Comparison of ENCODE assay signal across 13 cellular contexts in genomic region chr2:2014251-2014761, GRCh38.
DNase-seq lines count a peak whose midpoint lies in the region; ATAC-seq and TF ChIP-seq lines count a peak whose summit lies in the region.
"Had no signal": no experiment of that assay in that cellular context is flagged by ENCODE, and none has a peak within 500 bp of the region (broad histone marks: within the 10 kb centered on the region; RNA-seq: fewer than 3 reads in every experiment).

No MANE protein-coding gene starts in this region.

- TF ChIP-seq EP300 in neural cell (conservative IDR thresholded peaks at IDR 0.05; ENCODE audit: poor library complexity, severe bottlenecking), result no peak
- no peak for TF ChIP-seq EP300 in sigmoid colon (IDR thresholded peaks at IDR 0.05)

- no peaks in the 10 kb centered on the region for H3F3A ChIP-seq in neural cell (ENCODE audit: insufficient read depth, low read length, poor library complexity, severe bottlenecking)

- peak overlapping the region in 6 of 11 experiments; percentile 15 to 75 (median 50); a peak in 9 of 22 replicates for H3K27ac ChIP-seq in BLaER1 treated with 17β-estradiol and CSF1 and Interleukin-3, amounts not matched to agents 10 nM and 100 nM
- H3K27ac ChIP-seq in neural cell (ENCODE audit: low read length) (no peak overlapping the region), sigmoid colon (peak overlapping the region in 2 of 4 donors; percentile 45 to 46)
- H3K27ac ChIP-seq: gastrocnemius medialis had no signal

- DNase-seq in RPMI7951 (ENCODE audit: low read depth) (peak; percentile 46), fibroblast of pulmonary artery (ENCODE audit: low read depth) (peak; percentile 43), sigmoid colon (no peak), NK-92 (lab: John Stamatoyannopoulos, UW; ENCODE audit: unreplicated experiment) (no peak), COLO829 (ENCODE audit: low spot score) (no peak)
- DNase-seq in effector memory CD8-positive, alpha-beta T cell, result no peak
- DNase-seq: activated CD4-positive, alpha-beta T cell treated with anti-CD3 and anti-CD28 coated beads, Interleukin-2, amount 50 U/mL, for 4 hours; gastrocnemius medialis; NCI-H1436; stimulated activated naive CD8-positive, alpha-beta T cell treated with anti-CD3 and anti-CD28 coated beads, Interleukin-15, Interleukin-2, amounts not matched to agents 100 U/mL and 50 U/mL, for 24 hours had no signal

- H3K9me2 ChIP-seq in neural cell (ENCODE audit: insufficient read depth, low read length), result no peaks in the 10 kb centered on the region

- H3K27ac Mint-ChIP-seq in effector memory CD8-positive, alpha-beta T cell, result no peak overlapping the region
- H3K27ac Mint-ChIP-seq: mesothelial cell of epicardium had no signal

- H3K4me3 ChIP-seq in BLaER1 treated with 17β-estradiol and CSF1 and Interleukin-3, amounts not matched to agents 10 nM and 100 nM, result peak overlapping the region in 2 of 10 experiments; percentile 13 to 23; a peak in 1 of 20 replicates
- H3K4me3 ChIP-seq in fibroblast of pulmonary artery (replicated peaks; ENCODE audit: low read depth, low read length) (no peak overlapping the region), neural cell (ENCODE audit: low read length) (no peak overlapping the region), sigmoid colon (no peak overlapping the region)
- H3K4me3 ChIP-seq: gastrocnemius medialis had no signal

- peaks cover 0 to 8% (median 0%) of the 10 kb centered on the region in 11 experiments; a peak in 1 of 22 replicates for H4K20me1 ChIP-seq in BLaER1 treated with 17β-estradiol and CSF1 and Interleukin-3, amounts not matched to agents 10 nM and 100 nM
- no peaks in the 10 kb centered on the region for H4K20me1 ChIP-seq in neural cell (ENCODE audit: insufficient read depth)

- H2AFZ ChIP-seq in neural cell (ENCODE audit: low read depth, low read length), result no peak overlapping the region

- H3K27me3 ChIP-seq in BLaER1 treated with 17β-estradiol and CSF1 and Interleukin-3, amounts not matched to agents 10 nM and 100 nM, result peaks cover 0 to 69% (median 0%) of the 10 kb centered on the region in 11 experiments; a peak in 6 of 22 replicates
- H3K27me3 ChIP-seq in neural cell (ENCODE audit: insufficient read depth, low read depth, low read length), result no peaks in the 10 kb centered on the region
- H3K27me3 ChIP-seq in sigmoid colon, result no peaks in the 10 kb centered on the region
- H3K27me3 ChIP-seq: gastrocnemius medialis had no signal

- TF ChIP-seq CTCF in fibroblast of pulmonary artery (IDR thresholded peaks at IDR 0.05; ENCODE audit: low read length, missing control alignments) (no peak), neural cell (IDR thresholded peaks at IDR 0.05; ENCODE audit: poor library complexity, severe bottlenecking) (no peak), sigmoid colon (IDR thresholded peaks at IDR 0.05) (no peak)

- peaks cover 0 to 8% (median 0%) of the 10 kb centered on the region in 11 experiments; a peak in 1 of 22 replicates for H3K36me3 ChIP-seq in BLaER1 treated with 17β-estradiol and CSF1 and Interleukin-3, amounts not matched to agents 10 nM and 100 nM
- H3K36me3 ChIP-seq in neural cell (ENCODE audit: insufficient read depth, low read length), result no peaks in the 10 kb centered on the region
- no peaks in the 10 kb centered on the region for H3K36me3 ChIP-seq in sigmoid colon
- H3K36me3 ChIP-seq: gastrocnemius medialis had no signal

- ATAC-seq in effector memory CD8-positive, alpha-beta T cell (replicated peaks), result no peak
- ATAC-seq: gastrocnemius medialis; stimulated activated naive CD8-positive, alpha-beta T cell treated with anti-CD3 and anti-CD28 coated beads, Interleukin-15, Interleukin-2, amounts not matched to agents 100 U/mL and 50 U/mL, for 24 hours had no signal

- H3K4me3 Mint-ChIP-seq in effector memory CD8-positive, alpha-beta T cell, result no peak overlapping the region
- H3K4me3 Mint-ChIP-seq: mesothelial cell of epicardium had no signal

- TF ChIP-seq RAD21 in neural cell (conservative IDR thresholded peaks at IDR 0.05), result no peak

- no peaks in the 10 kb centered on the region for H3K4me1 Mint-ChIP-seq in effector memory CD8-positive, alpha-beta T cell (ENCODE audit: low read depth in 2 of 2)
- H3K4me1 Mint-ChIP-seq: mesothelial cell of epicardium had no signal

- peaks cover 0 to 7% of the 10 kb centered on the region in 2 donors for H3K27me3 Mint-ChIP-seq in effector memory CD8-positive, alpha-beta T cell

- 66 to 69% methylated on average over 9 of the region's 9 CpGs for WGBS in sigmoid colon, 2 donors

- no peaks in the 10 kb centered on the region for H3K79me2 ChIP-seq in neural cell (replicated peaks; ENCODE audit: insufficient read depth, low read length)

- peak overlapping the region in 4 of 11 experiments; percentile 18 to 57 (median 36); a peak in 8 of 22 replicates for H3K9ac ChIP-seq in BLaER1 treated with 17β-estradiol and CSF1 and Interleukin-3, amounts not matched to agents 10 nM and 100 nM
- peak overlapping the region; percentile 15 for H3K9ac ChIP-seq in neural cell (ENCODE audit: low read length)

- H3K36me3 Mint-ChIP-seq in effector memory CD8-positive, alpha-beta T cell (ENCODE audit: insufficient read depth), result no peaks in the 10 kb centered on the region
- H3K36me3 Mint-ChIP-seq: mesothelial cell of epicardium had no signal

- TF ChIP-seq POLR2A in sigmoid colon (IDR thresholded peaks at IDR 0.05), result no peak

- H3K9me3 Mint-ChIP-seq in effector memory CD8-positive, alpha-beta T cell, result peaks cover 6 to 10% of the 10 kb centered on the region in 2 donors
- H3K9me3 Mint-ChIP-seq: mesothelial cell of epicardium had no signal

- peak overlapping the region; percentile 28 to 94 (median 83) for H3K4me2 ChIP-seq in BLaER1 treated with 17β-estradiol and CSF1 and Interleukin-3, amounts not matched to agents 10 nM and 100 nM
- no peak overlapping the region for H3K4me2 ChIP-seq in neural cell (ENCODE audit: low read length)

- peaks cover 10 to 14% (median 13%) of the 10 kb centered on the region in 11 experiments for H3K9me3 ChIP-seq in BLaER1 treated with 17β-estradiol and CSF1 and Interleukin-3, amounts not matched to agents 10 nM and 100 nM (replicated peaks in 1 of 11)
- no peaks in the 10 kb centered on the region for H3K9me3 ChIP-seq in neural cell (ENCODE audit: low read length)
- no peaks in the 10 kb centered on the region for H3K9me3 ChIP-seq in sigmoid colon
- H3K9me3 ChIP-seq: gastrocnemius medialis had no signal

- intact Hi-C loops in sigmoid colon (cut with DNase I), result no loop called here

- H3K4me1 ChIP-seq in BLaER1 treated with 17β-estradiol and CSF1 and Interleukin-3, amounts not matched to agents 10 nM and 100 nM, result peaks cover 58 to 94% (median 84%) of the 10 kb centered on the region in 10 experiments
- peaks cover 0 to 10% (median 3%) of the 10 kb centered on the region in 4 donors for H3K4me1 ChIP-seq in sigmoid colon
- H3K4me1 ChIP-seq: gastrocnemius medialis had no signal

TF ChIP-seq in neural cell, 6 proteins besides CTCF, POLR2A, EP300 and RAD21:
- no peak for TF ChIP-seq SMC3 (conservative IDR thresholded peaks at IDR 0.05; ENCODE audit: poor library complexity)
- TF ChIP-seq TAF1 (IDR thresholded peaks at IDR 0.05; ENCODE audit: low read depth), result no peak
- no peak for TF ChIP-seq POLR2AphosphoS5 (IDR thresholded peaks at IDR 0.05)
- no peak for TF ChIP-seq MXI1 (conservative IDR thresholded peaks at IDR 0.05; ENCODE audit: poor library complexity, severe bottlenecking)
- TF ChIP-seq REST (IDR thresholded peaks at IDR 0.05; ENCODE audit: borderline replicate concordance), result no peak
- TF ChIP-seq EZH2 (IDR thresholded peaks at IDR 0.05; ENCODE audit: borderline replicate concordance, insufficient read depth, low read length, poor library complexity, severe bottlenecking), result no peak

Comparison
In these comparisons a context has a peak if more than half of its experiments do, and no peak if none do; other contexts are left out.
1. DNase-seq: peak in RPMI7951 (single experiment) and fibroblast of pulmonary artery (single experiment); none in effector memory CD8-positive, alpha-beta T cell (0 of 3), sigmoid colon (single experiment), NK-92 (single experiment) and COLO829 (single experiment).